Comparison of ENCODE assay signal across 19 cellular contexts in the genomic region with DNA sequence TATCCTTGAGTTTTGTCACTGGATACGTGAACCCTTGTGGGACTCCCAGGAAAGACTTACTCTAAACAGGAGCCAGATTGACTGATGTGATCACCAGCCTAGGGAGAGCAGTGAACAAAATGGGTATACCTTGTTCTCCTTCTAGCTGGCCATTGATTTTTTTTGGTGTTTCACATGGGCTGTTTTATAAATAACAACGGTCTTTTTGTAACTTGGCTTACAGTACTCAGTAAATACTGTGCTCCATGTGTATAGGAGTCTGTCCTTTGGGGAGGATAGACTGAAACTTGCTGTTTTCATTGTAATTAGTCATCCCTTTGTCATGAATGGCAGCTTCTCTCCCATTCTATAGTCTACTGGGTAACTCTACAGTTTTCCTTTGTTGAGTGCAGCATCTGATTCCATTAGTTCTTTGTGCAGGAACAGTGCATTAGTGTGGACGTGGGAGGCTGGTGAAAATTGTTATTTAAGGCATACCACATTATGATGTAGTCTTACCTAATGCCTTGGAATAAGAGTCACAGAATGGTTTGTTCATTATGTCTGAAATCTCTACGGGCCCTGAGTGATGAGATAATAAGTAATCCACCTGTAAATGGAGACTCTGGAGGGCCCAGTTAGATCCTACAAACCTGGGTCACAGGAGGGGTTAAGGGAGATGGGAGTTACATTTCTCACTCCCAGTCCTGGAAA.
DNase-seq lines count a peak whose midpoint lies in the region; ATAC-seq, FAIRE-seq and TF ChIP-seq lines count a peak whose summit lies in the region.
"Had no signal": no experiment of that assay in that cellular context is flagged by ENCODE, and none has a peak within 500 bp of the region (broad histone marks: within the 10 kb centered on the region; RNA-seq: fewer than 3 reads in every experiment).

No MANE protein-coding gene starts in this region.

- dilution Hi-C loops in endothelial cell of umbilical vein (cut with MboI; ENCODE audit: extremely low pct_ligation_motif_present, low sequenced_read_pairs): no loop called here

- peaks cover 8% of the 10 kb centered on the region; the same call in 1 of the 2 replicates for H3F3A ChIP-seq in PC-9 (ENCODE audit: insufficient read depth, low read depth)

- H3K9me3 ChIP-seq in PC-9 (ENCODE audit: insufficient read depth, low read depth) (no peaks in the 10 kb centered on the region), endothelial cell of umbilical vein (replicated peaks; ENCODE audit: control insufficient read depth, insufficient read depth, low read length) (no peaks in the 10 kb centered on the region), osteoblast (ENCODE audit: low read depth, low read length) (no peaks in the 10 kb centered on the region)
- H3K9me3 ChIP-seq: heart left ventricle, Peyer's patch, thoracic aorta had no signal

- TF ChIP-seq CTCF in Calu3 (IDR thresholded peaks at IDR 0.05; ENCODE audit: unreplicated experiment) (no peak), PC-9 (conservative IDR thresholded peaks at IDR 0.05) (no peak), endothelial cell of umbilical vein (IDR thresholded peaks at IDR 0.05; ENCODE audit: extremely low read depth in 1 of 2, insufficient read depth in 1 of 2, low read depth in 1 of 2, low read length in 2 of 2) (no peak), osteoblast (IDR thresholded peaks at IDR 0.05; ENCODE audit: extremely low read depth, low read depth, low read length) (no peak)

- FAIRE-seq in endothelial cell of umbilical vein (lab: Jason Lieb, UNC): no peak

- peaks cover 18% of the 10 kb centered on the region for H3K4me1 ChIP-seq in PC-9 (replicated peaks; ENCODE audit: insufficient read depth)
- H3K4me1 ChIP-seq in endothelial cell of umbilical vein (ENCODE audit: control insufficient read depth, extremely low read depth, insufficient read depth, low read length): peaks cover 20% of the 10 kb centered on the region
- peaks cover 22% of the 10 kb centered on the region for H3K4me1 ChIP-seq in osteoblast (ENCODE audit: insufficient read depth, low read length)
- H3K4me1 ChIP-seq: heart left ventricle, Peyer's patch had no signal

- H3K9me3 Mint-ChIP-seq in Calu3 (ENCODE audit: low read depth, unreplicated experiment): no peaks in the 10 kb centered on the region
- H3K9me3 Mint-ChIP-seq: activated B cell treated with CpG ODN at 0.5 μM for 24 hours had no signal

- H3K27me3 Mint-ChIP-seq in Calu3 (ENCODE audit: unreplicated experiment): no peaks in the 10 kb centered on the region

- no peaks in the 10 kb centered on the region for H3K79me2 ChIP-seq in PC-9 (ENCODE audit: low read depth)
- no peaks in the 10 kb centered on the region for H3K79me2 ChIP-seq in endothelial cell of umbilical vein (ENCODE audit: control insufficient read depth, insufficient read depth, low read length)
- H3K79me2 ChIP-seq in osteoblast (ENCODE audit: insufficient read depth, low read length): no peaks in the 10 kb centered on the region

- H3K27ac ChIP-seq in PC-9 (peak overlapping the region; percentile 56; the same call in 1 of the 2 replicates), endothelial cell of umbilical vein (ENCODE audit: insufficient read depth, low read depth, low read length) (no peak overlapping the region), osteoblast (ENCODE audit: low read depth, low read length) (peak overlapping the region; percentile 59)
- H3K27ac ChIP-seq: heart left ventricle, thoracic aorta had no signal

- no peak overlapping the region for H3K9ac ChIP-seq in endothelial cell of umbilical vein (replicated peaks; ENCODE audit: extremely low read depth, insufficient read depth, low read length)

- no peaks in the 10 kb centered on the region for H3K9me1 ChIP-seq in endothelial cell of umbilical vein (replicated peaks; ENCODE audit: control insufficient read depth, extremely low read depth, insufficient read depth, low read length)

- POLR2A ChIA-PET in PC-9 (lab: Charles Lee; ENCODE audit: unreplicated experiment) (interaction anchor here (0.6 kb wide), 1 partner anchor 13 kb away, joined by 3 read pairs; no protein-coding TSS in a partner anchor), endothelial cell of umbilical vein (lab: Charles Lee) (no interaction called here)

- no peak for ATAC-seq in HG03521 (IDR thresholded peaks at IDR 0.05; ENCODE audit: unreplicated experiment)
- ATAC-seq: heart left ventricle had no signal

- H3K4me2 ChIP-seq in PC-9: no peak overlapping the region
- H3K4me2 ChIP-seq in endothelial cell of umbilical vein (ENCODE audit: insufficient read depth, low read length): no peak overlapping the region
- peak overlapping the region; percentile 49 for H3K4me2 ChIP-seq in osteoblast (ENCODE audit: insufficient read depth, low read length)

- H3K27ac Mint-ChIP-seq in Calu3 (ENCODE audit: unreplicated experiment): peak overlapping the region; percentile 66
- H3K27ac Mint-ChIP-seq: activated B cell treated with CpG ODN at 0.5 μM for 24 hours had no signal

- CTCF ChIA-PET in Calu3 (lab: Charles Lee) (interaction anchor here (0.8 to 1.1 kb wide), 2 partner anchors 25 to 87 kb away, joined by 3 read pairs; no protein-coding TSS in a partner anchor), PC-9 (lab: Charles Lee) (no interaction called here), endothelial cell of umbilical vein (lab: Charles Lee) (interaction anchor here (1.1 kb wide), 1 partner anchor 25 kb away, joined by 3 read pairs; no protein-coding TSS in a partner anchor)

- H3K4me3 ChIP-seq in PC-9: no peak overlapping the region
- no peak overlapping the region for H3K4me3 ChIP-seq in endothelial cell of umbilical vein (replicated peaks in 1 of 3; ENCODE audit: insufficient read depth in 1 of 3, low read depth in 1 of 3, low read length in 3 of 3)
- H3K4me3 ChIP-seq in osteoblast (ENCODE audit: insufficient read depth, low read length): no peak overlapping the region
- H3K4me3 ChIP-seq: heart left ventricle, Peyer's patch, thoracic aorta had no signal

- peak overlapping the region; percentile 40 for H3K4me3 Mint-ChIP-seq in Calu3 (ENCODE audit: low read depth, unreplicated experiment)
- H3K4me3 Mint-ChIP-seq: activated B cell treated with CpG ODN at 0.5 μM for 24 hours had no signal

- H2AFZ ChIP-seq in PC-9 (no peak overlapping the region), endothelial cell of umbilical vein (ENCODE audit: low read depth, low read length) (no peak overlapping the region), osteoblast (ENCODE audit: low read length) (peak overlapping the region; percentile 16)

- peaks cover 8% of the 10 kb centered on the region for H3K36me3 Mint-ChIP-seq in Calu3 (ENCODE audit: insufficient read depth, unreplicated experiment)

- intact Hi-C loops in Calu3 (cut with micrococcal nuclease; ENCODE audit: unreplicated experiment): loop anchor here (1.0 to 10.0 kb wide), 6 partner anchors 42 to 160 kb away; a partner anchor contains a TSS
- intact Hi-C loops in PC-9 (cut with micrococcal nuclease; ENCODE audit: unreplicated experiment): loop anchor here (1.0 to 5.0 kb wide), 2 partner anchors 19 to 88 kb away; no protein-coding TSS in a partner anchor
- intact Hi-C loops in endothelial cell of umbilical vein (cut with micrococcal nuclease): no loop called here

- DNase-seq in Calu3 (peak; percentile 9), PC-9 (no peak), endothelial cell of umbilical vein (ENCODE audit: low read depth, low spot score) (peak; percentile 27), osteoblast (ENCODE audit: insufficient read length, low spot score, missing footprints) (no peak), NCI-H2196 (lab: John Stamatoyannopoulos, UW; ENCODE audit: unreplicated experiment) (no peak), retina (no peak), NCI-H1436 treated with DMSO at 0.1 percent for 48 hours (lab: John Stamatoyannopoulos, UW) (no peak)
- DNase-seq: activated B cell treated with CpG ODN at 0.5 μM for 24 hours; activated naive CD4-positive, alpha-beta T cell treated with anti-CD3 and anti-CD28 coated beads, Interleukin-2, amount 50 U/mL, for 16 hours; COR-L47; heart left ventricle; left colon; NCI-H1694; NCI-H526 treated with DMSO at 0.1 percent for 48 hours; Peyer's patch; stimulated activated CD4-positive, alpha-beta T cell treated with anti-CD3 and anti-CD28 coated beads, Interleukin-2, amount 100 ng/mL, for 24 hours; T-helper 1 cell had no signal

- H3K9me2 ChIP-seq in PC-9 (ENCODE audit: insufficient read depth): no peaks in the 10 kb centered on the region

- no peaks in the 10 kb centered on the region for H3K27me3 ChIP-seq in PC-9 (ENCODE audit: insufficient read depth, low read depth)
- H3K27me3 ChIP-seq in endothelial cell of umbilical vein (ENCODE audit: control insufficient read depth in 2 of 2, insufficient read depth in 2 of 2, low read length in 2 of 2): no peaks in the 10 kb centered on the region
- H3K27me3 ChIP-seq in osteoblast (ENCODE audit: insufficient read depth, low read length): no peaks in the 10 kb centered on the region
- H3K27me3 ChIP-seq: heart left ventricle, Peyer's patch had no signal

- H3K4me1 Mint-ChIP-seq in Calu3 (ENCODE audit: low read depth, unreplicated experiment): peaks cover 24% of the 10 kb centered on the region

- no peaks in the 10 kb centered on the region for H4K20me1 ChIP-seq in PC-9 (ENCODE audit: insufficient read depth)
- H4K20me1 ChIP-seq in endothelial cell of umbilical vein (replicated peaks; ENCODE audit: control insufficient read depth, extremely low read depth, insufficient read depth, low read length): no peaks in the 10 kb centered on the region
- H4K20me1 ChIP-seq in osteoblast (ENCODE audit: insufficient read depth, low read length): no peaks in the 10 kb centered on the region

- TF ChIP-seq POLR2A in endothelial cell of umbilical vein (IDR thresholded peaks at IDR 0.05; ENCODE audit: low read depth, low read length): no peak

- BruUV-seq in Calu3 (replicated peaks; lab: Mats Ljungman, UMichigan) (no TSS peak), PC-9 (replicated peaks; lab: Mats Ljungman, UMichigan) (no TSS peak), endothelial cell of umbilical vein (replicated peaks; lab: Mats Ljungman, UMichigan) (no TSS peak)

- no peaks in the 10 kb centered on the region for H3K36me3 ChIP-seq in PC-9 (ENCODE audit: low read depth)
- H3K36me3 ChIP-seq in endothelial cell of umbilical vein (ENCODE audit: control insufficient read depth in 2 of 2, extremely low read depth in 1 of 2, insufficient read depth in 2 of 2, low read length in 2 of 2): no peaks in the 10 kb centered on the region
- H3K36me3 ChIP-seq in osteoblast (ENCODE audit: insufficient read depth, low read length): no peaks in the 10 kb centered on the region
- H3K36me3 ChIP-seq: heart left ventricle, Peyer's patch, thoracic aorta had no signal

TF ChIP-seq in endothelial cell of umbilical vein, 7 proteins besides CTCF, POLR2A, EP300 and RAD21:
- TF ChIP-seq FOS (IDR thresholded peaks at IDR 0.05; ENCODE audit: borderline replicate concordance, insufficient read depth, low read length) (peak; percentile 31), GATA2 (IDR thresholded peaks at IDR 0.05; ENCODE audit: insufficient read depth, insufficient read length, low read depth, low read length) (no peak)

Comparison
In these comparisons a context has a peak if more than half of its experiments do, and no peak if none do; other contexts are left out.
1. DNase-seq: peak in Calu3 (single experiment) and endothelial cell of umbilical vein (single experiment); none in PC-9 (0 of 2), osteoblast (single experiment), NCI-H2196 (single experiment), retina (single experiment) and NCI-H1436 treated with DMSO at 0.1 percent for 48 hours (single experiment).